In the genomic region with DNA sequence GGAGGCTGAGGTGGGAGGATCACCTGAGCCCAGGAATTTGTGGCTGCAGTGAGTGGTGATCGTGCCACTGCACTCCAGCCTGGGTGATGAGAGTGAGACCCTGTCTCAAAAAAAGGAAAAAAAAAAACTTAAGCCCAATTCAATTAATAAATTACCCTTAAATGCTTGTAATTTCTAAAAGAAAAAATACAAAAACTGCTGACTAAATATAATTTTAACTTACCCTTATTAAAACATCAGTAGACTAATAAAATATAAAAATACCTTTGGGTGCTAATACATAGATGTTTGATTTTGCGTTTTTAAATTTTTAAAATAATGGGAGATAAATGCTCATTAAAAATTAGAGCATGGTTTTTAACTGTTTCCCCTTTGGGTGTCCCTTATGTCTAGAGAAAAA, we compare ENCODE assay signal across 11 cellular contexts.
"Had no signal": no experiment of that assay in that cellular context is flagged by ENCODE, and none has a peak within 500 bp of the region (broad histone marks: within the 10 kb centered on the region; RNA-seq: fewer than 3 reads in every experiment).

No MANE protein-coding gene starts in this region.

- H3K4me2 ChIP-seq: GM23338 had no signal

- FAIRE-seq: H1, H54 had no signal

- H3K4me3 Mint-ChIP-seq: GM23338, H9, HFFc6 had no signal

- H3K9ac ChIP-seq: GM23248 had no signal

- DNase-seq: GM23248, GOT3, H7, H9, HCEC 1CT, HFFc6 had no signal

- H3K27ac ChIP-seq: GM23248 had no signal

- H3K27ac Mint-ChIP-seq: GM23338, H9, HFFc6 had no signal

- H3K9me3 ChIP-seq: HAP-1 had no signal

- H3K9me3 Mint-ChIP-seq: GM23338, H9, HFFc6 had no signal

- H3K36me3 ChIP-seq: HAP-1 had no signal

- ATAC-seq: GM23338, HCT116 had no signal

- H3K4me1 ChIP-seq: HAP-1 had no signal

- H2AFZ ChIP-seq: GM23248, GM23338 had no signal

- H3K4me3 ChIP-seq: GM23248, GM23338, HAP-1 had no signal
